25 cellular contexts compared by ENCODE assay signal in the genomic region with DNA sequence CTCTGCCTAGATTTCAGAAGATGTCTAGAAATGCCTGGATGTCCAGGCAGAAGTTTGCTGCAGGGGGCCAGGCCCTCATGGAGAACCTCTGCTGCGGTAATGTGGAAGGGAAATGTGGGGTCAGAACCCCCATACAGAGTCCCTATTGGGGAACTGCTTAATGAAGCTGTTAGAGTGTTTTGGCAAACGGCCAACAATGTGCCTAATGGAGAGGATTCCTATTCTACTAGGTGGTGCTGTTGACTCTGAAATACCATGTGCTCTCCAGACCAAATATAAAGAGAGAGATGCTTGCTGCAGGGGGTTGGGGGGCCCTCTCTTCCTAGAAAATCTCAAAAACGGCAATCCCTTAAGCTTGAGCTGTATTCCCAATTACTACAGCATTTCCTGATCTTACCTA. TPM values are rescaled to one million over a fixed set of nuclear protein-coding genes. Genes with fewer than 3 reads are reported as not detected.
DNase-seq lines count a peak whose midpoint lies in the region; ATAC-seq and TF ChIP-seq lines count a peak whose summit lies in the region.
"Had no signal": no experiment of that assay in that cellular context is flagged by ENCODE, and none has a peak within 500 bp of the region (broad histone marks: within the 10 kb centered on the region; RNA-seq: fewer than 3 reads in every experiment).

No MANE protein-coding gene starts in this region.

- WGBS in trophoblast cell (ENCODE audit: extremely low coverage, insufficient coverage, insufficient read length), result no CpG with 5 or more reads among the region's 3 CpGs

- no peak overlapping the region for H3K14ac ChIP-seq in trophoblast cell (ENCODE audit: low read length)

- H2AK5ac ChIP-seq in trophoblast cell (ENCODE audit: low read length), result no peak overlapping the region

- TF ChIP-seq RAD21 in Ishikawa (IDR thresholded peaks at IDR 0.05; ENCODE audit: low read depth), result no peak

- H2BK5ac ChIP-seq in trophoblast cell (ENCODE audit: low read depth, low read length, poor library complexity), result no peak overlapping the region

- no peaks in the 10 kb centered on the region for H3K79me1 ChIP-seq in trophoblast cell (ENCODE audit: low read length)

- TF ChIP-seq CTCF in choroid plexus epithelial cell (conservative IDR thresholded peaks at IDR 0.05; ENCODE audit: low read depth, low read length), result no peak
- TF ChIP-seq CTCF in left lung (IDR thresholded peaks at IDR 0.05), result no peak
- TF ChIP-seq CTCF in Peyer's patch (IDR thresholded peaks at IDR 0.05), result no peak

- H3K9ac ChIP-seq in trophoblast cell (ENCODE audit: low read length), result no peak overlapping the region
- H3K9ac ChIP-seq: BLaER1 treated with 17β-estradiol and CSF1 and Interleukin-3, amounts not matched to agents 10 nM and 100 nM; neural progenitor cell; SK-N-SH had no signal

- H3K4me1 ChIP-seq in left lung, result no peaks in the 10 kb centered on the region
- no peaks in the 10 kb centered on the region for H3K4me1 ChIP-seq in trophoblast cell (ENCODE audit: control insufficient read depth in 1 of 2, insufficient read depth in 2 of 2, low read length in 2 of 2)
- H3K4me1 ChIP-seq in Peyer's patch, result no peaks in the 10 kb centered on the region
- H3K4me1 ChIP-seq: neural progenitor cell had no signal

- no peak overlapping the region for H4K8ac ChIP-seq in trophoblast cell (ENCODE audit: low read depth, low read length)

- H4K12ac ChIP-seq in trophoblast cell (ENCODE audit: low read depth, low read length), result no peak overlapping the region

- no peak overlapping the region for H2AFZ ChIP-seq in trophoblast cell (ENCODE audit: insufficient read depth, low read length, poor library complexity)
- H2AFZ ChIP-seq: neural progenitor cell had no signal

- DNase-seq in DMS53 (lab: John Stamatoyannopoulos, UW) (peak; percentile 30), DMS53 treated with DMSO at 0.1 percent for 48 hours (lab: John Stamatoyannopoulos, UW; ENCODE audit: unreplicated experiment) (no peak), choroid plexus epithelial cell (ENCODE audit: low read depth) (peak; percentile 32), left lung (no peak), trophoblast cell (no peak), NCI-H1436 (lab: John Stamatoyannopoulos, UW) (no peak), Peyer's patch (no peak)
- DNase-seq: activated CD8-positive, alpha-beta T cell treated with anti-CD3 and anti-CD28 coated beads, Interleukin-2, amount 10 ng/mL, durations not matched to agents 7 days and 5 days; activated naive CD4-positive, alpha-beta T cell treated with Interleukin-2 at 50 U/mL for 16 hours; activated T-cell treated with anti-CD3 and anti-CD28 coated beads, Interleukin-2, amount 50 U/mL, for 24 hours; aorta; cerebellar nuclear complex; DMS153; effector memory CD4-positive, alpha-beta T cell; hypothalamus; KBM-7; NCI-H2107; NCI-H526; SK-N-SH; small intestine; stimulated activated CD4-positive, alpha-beta T cell treated with anti-CD3 and anti-CD28 coated beads, Interleukin-4, amount 100 ng/mL, for 24 hours had no signal

- no peaks in the 10 kb centered on the region for H3K79me2 ChIP-seq in trophoblast cell (ENCODE audit: control insufficient read depth, insufficient read depth, low read length, poor library complexity)

- no peak overlapping the region for H3K18ac ChIP-seq in trophoblast cell (ENCODE audit: low read length)

- no peaks in the 10 kb centered on the region for H3K27me3 ChIP-seq in left lung
- H3K27me3 ChIP-seq in trophoblast cell (ENCODE audit: insufficient read depth, low read length), result no peaks in the 10 kb centered on the region
- H3K27me3 ChIP-seq in Peyer's patch, result no peaks in the 10 kb centered on the region
- H3K27me3 ChIP-seq: BLaER1 treated with 17β-estradiol and CSF1 and Interleukin-3, amounts not matched to agents 10 nM and 100 nM; neural progenitor cell had no signal

- H3K27ac ChIP-seq in left lung, result no peak overlapping the region
- no peak overlapping the region for H3K27ac ChIP-seq in trophoblast cell (ENCODE audit: low read depth, low read length)
- no peak overlapping the region for H3K27ac ChIP-seq in Peyer's patch
- H3K27ac ChIP-seq: BLaER1 treated with 17β-estradiol and CSF1 and Interleukin-3, amounts not matched to agents 10 nM and 100 nM; neural progenitor cell had no signal

- H3K4me3 ChIP-seq in choroid plexus epithelial cell (ENCODE audit: low read depth, low read length) (no peak overlapping the region), left lung (no peak overlapping the region), trophoblast cell (ENCODE audit: low read depth, low read length) (no peak overlapping the region), Peyer's patch (no peak overlapping the region)
- H3K4me3 ChIP-seq: BLaER1 treated with 17β-estradiol and CSF1 and Interleukin-3, amounts not matched to agents 10 nM and 100 nM; neural progenitor cell had no signal

- H2BK12ac ChIP-seq in trophoblast cell (ENCODE audit: low read length), result no peak overlapping the region

- H3K9me3 ChIP-seq in left lung (no peaks in the 10 kb centered on the region), trophoblast cell (ENCODE audit: insufficient read depth, low read depth, low read length) (no peaks in the 10 kb centered on the region), Peyer's patch (no peaks in the 10 kb centered on the region)
- H3K9me3 ChIP-seq: SK-N-SH had no signal

- no peak overlapping the region for H3K4ac ChIP-seq in trophoblast cell (ENCODE audit: low read depth, low read length)

- no peak for TF ChIP-seq POLR2A in Peyer's patch (IDR thresholded peaks at IDR 0.05)

- TF ChIP-seq EP300 in Ishikawa (IDR thresholded peaks at IDR 0.05; ENCODE audit: borderline replicate concordance), result no peak

- H3K23ac ChIP-seq in trophoblast cell (ENCODE audit: low read length), result no peak overlapping the region

- H2BK120ac ChIP-seq in trophoblast cell (ENCODE audit: insufficient read depth, low read length, poor library complexity), result no peak overlapping the region

- no peak overlapping the region for H4K91ac ChIP-seq in trophoblast cell (ENCODE audit: low read depth, low read length)

- intact Hi-C loops in left lung (cut with DNase I), result no loop called here

- H3K36me3 ChIP-seq in left lung (peaks cover 0 to 6% of the 10 kb centered on the region in 2 donors), trophoblast cell (ENCODE audit: control insufficient read depth in 1 of 2, insufficient read depth in 2 of 2, low read length in 2 of 2) (peaks cover 2% of the 10 kb centered on the region in 2 experiments), Peyer's patch (no peaks in the 10 kb centered on the region)
- H3K36me3 ChIP-seq: neural progenitor cell had no signal

- no peak overlapping the region for H3K4me2 ChIP-seq in trophoblast cell (ENCODE audit: low read length)
- H3K4me2 ChIP-seq: BLaER1 treated with 17β-estradiol and CSF1 and Interleukin-3, amounts not matched to agents 10 nM and 100 nM; neural progenitor cell; SK-N-SH had no signal

- peak; percentile 39 for ATAC-seq in left lung
- ATAC-seq: activated CD8-positive, alpha-beta T cell treated with anti-CD3 and anti-CD28 coated beads, Interleukin-2, amount 10 ng/mL, durations not matched to agents 7 days and 5 days; WTC11 had no signal

TF ChIP-seq in Ishikawa, 13 proteins besides CTCF, POLR2A, EP300 and RAD21:
- TF ChIP-seq TEAD4 (IDR thresholded peaks at IDR 0.05) (no peak), NFIC (IDR thresholded peaks at IDR 0.05) (peak; percentile 76; the same call in 1 of the 2 replicates)
TF ChIP-seq in Ishikawa: peak in this region for 1.

RNA-seq across cellular contexts. Expression of gene DR1, which starts 57.1 kb away (rescaled TPM):
- total RNA-seq in left lung, result 10 to 100 TPM; 54.7 to 56.1 TPM
- polyA plus RNA-seq in trophoblast cell (2013), result 32.3 and 32.9 TPM in 2 replicates
- total RNA-seq in Peyer's patch, result 10 to 100 TPM; 26.9 to 62.7 (median 30.9) TPM

Comparison
In these comparisons a context has a peak if more than half of its experiments do, and no peak if none do; other contexts are left out.
1. DNase-seq: peak in DMS53 (single experiment) and choroid plexus epithelial cell (single experiment); none in DMS53 treated with DMSO at 0.1 percent for 48 hours (single experiment), left lung (0 of 2), trophoblast cell (0 of 2), NCI-H1436 (single experiment) and Peyer's patch (0 of 3).